1 cellular context compared by ENCODE assay signal in the genomic region with DNA sequence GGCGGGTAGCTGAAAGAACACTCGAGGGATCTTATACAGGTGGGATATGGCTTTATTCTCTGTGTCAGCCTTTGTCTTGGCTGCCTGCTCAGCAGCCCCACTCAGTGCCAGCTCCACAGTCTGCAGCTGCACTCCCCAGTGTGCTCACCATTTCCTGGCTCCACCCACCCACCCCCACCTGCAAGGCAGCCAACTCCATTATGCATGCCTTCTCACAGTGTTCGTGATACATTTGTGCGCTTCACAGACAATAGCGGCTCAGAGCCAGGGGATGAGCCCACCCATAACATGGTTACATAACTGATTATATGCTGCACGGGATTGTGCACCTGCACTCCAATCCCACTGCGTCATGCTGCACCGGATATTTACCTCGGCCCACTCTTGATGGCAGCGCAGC.
A peak's percentile ranks its signal among the peaks of the same experiment; 100 is the strongest.
TF ChIP-seq lines count a peak whose summit lies in the region.

No MANE protein-coding gene starts in this region.

TF ChIP-seq in K562, 482 proteins besides CTCF, POLR2A, EP300 and RAD21:
- TF ChIP-seq ZKSCAN1 (IDR thresholded peaks at IDR 0.05; ENCODE audit: low read depth, low read length) (peak; percentile 27; the same call in 1 of the 2 replicates), ZNF518B (CRISPR knock-in tag; IDR thresholded peaks at IDR 0.05) (no peak), NCOA1 (IDR thresholded peaks at IDR 0.05; ENCODE audit: low read depth) (no peak), XRCC5 (IDR thresholded peaks at IDR 0.05; ENCODE audit: low read depth, low read length) (no peak)
- TF ChIP-seq, protein P1, sequence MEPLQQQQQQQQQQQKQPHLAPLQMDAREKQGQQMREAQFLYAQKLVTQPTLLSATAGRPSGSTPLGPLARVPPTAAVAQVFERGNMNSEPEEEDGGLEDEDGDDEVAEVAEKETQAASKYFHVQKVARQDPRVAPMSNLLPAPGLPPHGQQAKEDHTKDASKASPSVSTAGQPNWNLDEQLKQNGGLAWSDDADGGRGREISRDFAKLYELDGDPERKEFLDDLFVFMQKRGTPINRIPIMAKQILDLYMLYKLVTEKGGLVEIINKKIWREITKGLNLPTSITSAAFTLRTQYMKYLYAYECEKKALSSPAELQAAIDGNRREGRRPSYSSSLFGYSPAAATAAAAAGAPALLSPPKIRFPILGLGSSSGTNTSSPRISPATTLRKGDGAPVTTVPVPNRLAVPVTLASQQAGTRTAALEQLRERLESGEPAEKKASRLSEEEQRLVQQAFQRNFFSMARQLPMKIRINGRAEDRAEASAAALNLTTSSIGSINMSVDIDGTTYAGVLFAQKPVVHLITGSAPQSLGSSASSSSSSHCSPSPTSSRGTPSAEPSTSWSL (CRISPR knock-in tag; IDR thresholded peaks at IDR 0.05; ENCODE audit: borderline replicate concordance): no peak
